In genomic region chr11:118689503-118689851, GRCh38 we compare ENCODE assay signal across 11 cellular contexts. TPM values are rescaled to one million over a fixed set of nuclear protein-coding genes. Genes with fewer than 3 reads are reported as not detected.
DNase-seq lines count a peak whose midpoint lies in the region; ATAC-seq and TF ChIP-seq lines count a peak whose summit lies in the region.
"Had no signal": no experiment of that assay in that cellular context is flagged by ENCODE, and none has a peak within 500 bp of the region (broad histone marks: within the 10 kb centered on the region; RNA-seq: fewer than 3 reads in every experiment).

No MANE protein-coding gene starts in this region.

- H3K27ac ChIP-seq in brain microvascular endothelial cell (no peak overlapping the region), suprapubic skin (no peak overlapping the region)
- H3K27ac ChIP-seq: neutrophil had no signal

- H3K4me1 ChIP-seq in suprapubic skin: peaks cover 32% of the 10 kb centered on the region

- H3K27me3 ChIP-seq in brain microvascular endothelial cell (replicated peaks) (no peaks in the 10 kb centered on the region), suprapubic skin (no peaks in the 10 kb centered on the region)

- no peak for TF ChIP-seq EP300 in suprapubic skin (IDR thresholded peaks at IDR 0.05)

- intact Hi-C loops in left colon (cut with DNase I, micrococcal nuclease): no loop called here

- no peak for TF ChIP-seq CTCF in brain microvascular endothelial cell (IDR thresholded peaks at IDR 0.05; ENCODE audit: low read depth, low read length, missing control alignments)
- TF ChIP-seq CTCF in suprapubic skin (IDR thresholded peaks at IDR 0.05): no peak

- no peaks in the 10 kb centered on the region for H3K36me3 ChIP-seq in brain microvascular endothelial cell (replicated peaks)
- no peaks in the 10 kb centered on the region for H3K36me3 ChIP-seq in suprapubic skin
- H3K36me3 ChIP-seq: neutrophil had no signal

- 10% methylated on average over 2 of the region's 9 CpGs for WGBS in suprapubic skin

- ATAC-seq in HG02678 (IDR thresholded peaks at IDR 0.05; ENCODE audit: unreplicated experiment) (peak; percentile 5), left colon (peak; percentile 24), HG03442 (IDR thresholded peaks at IDR 0.05; ENCODE audit: unreplicated experiment) (no peak), GM18870 (IDR thresholded peaks at IDR 0.05; ENCODE audit: unreplicated experiment) (no peak)

- no peak for TF ChIP-seq POLR2A in suprapubic skin (IDR thresholded peaks at IDR 0.05)

- H3K4me3 ChIP-seq in brain microvascular endothelial cell (ENCODE audit: low read depth, low read length): peak overlapping the region; percentile 27
- H3K4me3 ChIP-seq in suprapubic skin: peak overlapping the region; percentile 45

- in situ Hi-C loops in brain microvascular endothelial cell (cut with HindIII; ENCODE audit: low pct_ligation_motif_present, low sequenced_read_pairs): no loop called here

- no peaks in the 10 kb centered on the region for H3K9me3 ChIP-seq in suprapubic skin
- H3K9me3 ChIP-seq: neutrophil had no signal

- no peak for DNase-seq in brain microvascular endothelial cell
- DNase-seq in left colon: no peak
- DNase-seq in suprapubic skin (ENCODE audit: low spot score in 2 of 2): no peak
- no peak for DNase-seq in hippocampal formation (lab: John Stamatoyannopoulos, UW)
- DNase-seq in NCI-H187 treated with DMSO at 0.1 percent for 48 hours (lab: John Stamatoyannopoulos, UW): no peak

RNA-seq across cellular contexts. Expression of gene TREH, which starts 10.0 kb away (rescaled TPM):
- total RNA-seq in left colon (1 to 10 TPM; 1.2 to 3.3 TPM), suprapubic skin (not detected)
- total RNA-seq: activated CD8-positive, alpha-beta memory T cell treated with anti-CD3 and anti-CD28 coated beads for 36 hours; HT1080 had no signal

Comparison
In these comparisons a context has a peak if more than half of its experiments do, and no peak if none do; other contexts are left out.
1. ATAC-seq: peak in HG02678 (single experiment) and left colon (single experiment); none in HG03442 (single experiment) and GM18870 (single experiment).